Comparison of ENCODE assay signal across 16 cellular contexts in the genomic region with DNA sequence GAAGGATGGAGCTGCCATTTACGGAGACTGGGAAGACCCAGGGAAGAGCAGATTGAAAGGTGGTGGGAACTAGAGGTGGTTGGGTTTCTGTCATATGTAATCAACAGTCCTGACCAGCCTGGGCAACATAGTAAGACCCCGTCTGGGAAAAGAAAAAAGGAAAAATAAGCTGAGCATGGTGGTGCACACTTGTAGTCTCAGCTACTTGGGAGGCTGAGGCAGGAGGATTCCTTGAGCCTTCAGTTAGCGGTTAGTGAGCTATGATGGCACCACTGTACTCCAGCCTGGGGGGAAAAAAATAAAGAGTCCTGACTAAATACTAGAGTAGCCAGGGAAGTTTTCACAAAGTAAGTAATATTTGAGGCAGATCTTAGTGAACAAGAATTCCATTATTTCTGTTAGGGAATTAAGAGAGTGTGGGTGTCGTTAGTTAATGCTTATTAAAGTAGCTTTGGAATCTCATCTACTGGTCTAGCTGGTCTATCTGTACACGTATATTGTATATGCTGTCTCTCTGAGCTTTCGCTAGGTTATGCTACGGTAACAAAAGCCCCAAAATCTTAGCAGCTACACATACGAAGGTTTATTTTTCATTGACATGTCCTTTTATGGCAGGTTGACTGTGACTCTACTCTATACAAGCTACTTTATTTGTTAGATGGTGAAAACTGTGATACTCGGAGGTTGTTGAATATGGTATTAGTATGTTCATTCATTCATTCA. TPM values are rescaled to one million over a fixed set of nuclear protein-coding genes. Genes with fewer than 3 reads are reported as not detected.
DNase-seq lines count a peak whose midpoint lies in the region; ATAC-seq, FAIRE-seq and TF ChIP-seq lines count a peak whose summit lies in the region.
"Had no signal": no experiment of that assay in that cellular context is flagged by ENCODE, and none has a peak within 500 bp of the region (broad histone marks: within the 10 kb centered on the region; RNA-seq: fewer than 3 reads in every experiment).

No MANE protein-coding gene starts in this region.

- WGBS in adrenal gland, 4 donors = 90 to 94% (median 91%) methylated on average over 9 of the region's 9 CpGs
- WGBS in HepG2 (ENCODE audit: low lambda C conversion rate) = 96% methylated on average over 9 of the region's 9 CpGs
- WGBS in suprapubic skin = 92% methylated on average over 9 of the region's 9 CpGs

- BruUV-seq in HepG2 (replicated peaks; lab: Mats Ljungman, UMichigan) = TSS peak; percentile 87

- no peak overlapping the region for H3K4me3 Mint-ChIP-seq in progenitor cell of endocrine pancreas (ENCODE audit: low read depth)

- no peak for TF ChIP-seq RAD21 in HepG2 (CRISPR knock-in tag; IDR thresholded peaks at IDR 0.05)

- ATAC-seq in HepG2 = no peak
- ATAC-seq: A549 had no signal

- TF ChIP-seq EP300 in HepG2 (IDR thresholded peaks at IDR 0.05; ENCODE audit: low read depth in 2 of 2, low read length in 2 of 2) = no peak
- no peak for TF ChIP-seq EP300 in HepG2 (CRISPR knock-in tag; IDR thresholded peaks at IDR 0.05; ENCODE audit: borderline replicate concordance)
- TF ChIP-seq EP300 in suprapubic skin (IDR thresholded peaks at IDR 0.05) = no peak

- intact Hi-C loops in adrenal gland (cut with DNase I) (no loop called here), HepG2 (cut with micrococcal nuclease; ENCODE audit: unreplicated experiment) (no loop called here)

- peak overlapping the region in 4 of 5 donors; percentile 15 to 69 (median 56) for H3K27ac ChIP-seq in adrenal gland
- peak overlapping the region; percentile 58 for H3K27ac ChIP-seq in HepG2 (ENCODE audit: extremely low read length, insufficient read depth, low read length)
- no peak overlapping the region for H3K27ac ChIP-seq in suprapubic skin
- H3K27ac ChIP-seq: A549 had no signal

- H3K4me3 ChIP-seq in adrenal gland = no peak overlapping the region
- H3K4me3 ChIP-seq in HepG2 (replicated peaks in 1 of 3; ENCODE audit: insufficient read depth in 1 of 3, low read depth in 2 of 3, low read length in 3 of 3) = no peak overlapping the region
- no peak overlapping the region for H3K4me3 ChIP-seq in suprapubic skin
- H3K4me3 ChIP-seq: A549 had no signal

- peak overlapping the region; percentile 36; the same call in 1 of the 2 replicates for H3K4me2 ChIP-seq in HepG2 (ENCODE audit: low read depth, low read length)

- H3K9me3 Mint-ChIP-seq in progenitor cell of endocrine pancreas (ENCODE audit: low read depth) = no peaks in the 10 kb centered on the region

- H3K9me3 ChIP-seq in adrenal gland (replicated peaks in 1 of 3) = no peaks in the 10 kb centered on the region
- no peaks in the 10 kb centered on the region for H3K9me3 ChIP-seq in HepG2 (ENCODE audit: low read length)
- no peaks in the 10 kb centered on the region for H3K9me3 ChIP-seq in suprapubic skin
- H3K9me3 ChIP-seq: A549 had no signal

- H3K4me1 Mint-ChIP-seq in progenitor cell of endocrine pancreas (ENCODE audit: low read depth) = no peaks in the 10 kb centered on the region

- H3K79me2 ChIP-seq in HepG2 (ENCODE audit: insufficient read depth, low read length) = peaks cover 39% of the 10 kb centered on the region

- H3K36me3 ChIP-seq in adrenal gland (replicated peaks in 1 of 2) (peaks cover 0 to 33% of the 10 kb centered on the region in 2 donors), HepG2 (replicated peaks in 1 of 2; ENCODE audit: control insufficient read depth in 1 of 2, insufficient read depth in 2 of 2, low read length in 2 of 2) (peaks cover 19 to 35% of the 10 kb centered on the region in 2 experiments), suprapubic skin (peaks cover 32% of the 10 kb centered on the region)

- H3K27me3 Mint-ChIP-seq in progenitor cell of endocrine pancreas = no peaks in the 10 kb centered on the region

- no peaks in the 10 kb centered on the region for H4K20me1 ChIP-seq in HepG2 (ENCODE audit: insufficient read depth, low read length)

- H3K27ac Mint-ChIP-seq in progenitor cell of endocrine pancreas = no peak overlapping the region

- no peaks in the 10 kb centered on the region for H3K36me3 Mint-ChIP-seq in progenitor cell of endocrine pancreas (ENCODE audit: insufficient read depth)

- H3K4me1 ChIP-seq in adrenal gland (replicated peaks in 1 of 2) = peaks cover 32 to 42% of the 10 kb centered on the region in 2 donors
- peaks cover 52% of the 10 kb centered on the region for H3K4me1 ChIP-seq in HepG2 (ENCODE audit: insufficient read depth, low read length)
- H3K4me1 ChIP-seq in suprapubic skin = peaks cover 22% of the 10 kb centered on the region

- no peak overlapping the region for H2AFZ ChIP-seq in HepG2 (ENCODE audit: low read length)

- H3K27me3 ChIP-seq in adrenal gland (no peaks in the 10 kb centered on the region), HepG2 (ENCODE audit: control insufficient read depth in 1 of 2, insufficient read depth in 2 of 2, low read length in 2 of 2) (no peaks in the 10 kb centered on the region), suprapubic skin (no peaks in the 10 kb centered on the region)

- H3K9ac ChIP-seq in HepG2 (ENCODE audit: insufficient read depth, low read depth, low read length) = no peak overlapping the region

- peak; percentile 49 for DNase-seq in activated CD8-positive, alpha-beta memory T cell treated with anti-CD3 and anti-CD28 coated beads, Interleukin-2, amount 50 U/mL, for 48 hours
- no peak for DNase-seq in activated CD8-positive, alpha-beta memory T cell treated with anti-CD3 and anti-CD28 coated beads, Interleukin-2, amount 50 U/mL, for 4 hours
- DNase-seq in adrenal gland (peak in 2 of 7 donors; percentile 11 to 34), HepG2 (ENCODE audit: low spot score) (no peak), ureter (ENCODE audit: low spot score) (peak; percentile 40), suprapubic skin (ENCODE audit: low spot score in 2 of 2) (no peak), progenitor cell of endocrine pancreas (ENCODE audit: low spot score, unreplicated experiment) (no peak), COLO829 (ENCODE audit: low spot score) (no peak)
- DNase-seq: C1 segment of cervical spinal cord, HCEC 1CT, KBM-7, NCI-H1436 treated with DMSO at 0.1 percent for 48 hours, NCI-H2081, NCI-H510A treated with DMSO at 0.1 percent for 48 hours, NCI-H82 had no signal

- TF ChIP-seq POLR2A in adrenal gland (IDR thresholded peaks at IDR 0.05) = no peak
- no peak for TF ChIP-seq POLR2A in HepG2 (IDR thresholded peaks at IDR 0.05; ENCODE audit: insufficient read depth in 1 of 2, low read depth in 2 of 2, low read length in 2 of 2)
- no peak for TF ChIP-seq POLR2A in suprapubic skin (IDR thresholded peaks at IDR 0.05)

- POLR2A ChIA-PET in HepG2 (lab: Yijun Ruan, JAX) = interaction anchor here (0.8 to 2.0 kb wide), 7 partner anchors 8 to 296 kb away, joined by 3 to 17 read pairs (median 6); partner anchors contain the start of gene RNU1-1

- no peak for FAIRE-seq in HepG2 (lab: Jason Lieb, UNC)
- FAIRE-seq: A549 had no signal

- CTCF ChIA-PET in HepG2 (lab: Yijun Ruan, JAX; ENCODE audit: low intra/inter-chr PET ratio, low total read pairs) = no interaction called here

- in situ Hi-C loops in HepG2 (cut with HindIII; ENCODE audit: extremely low pct_ligation_motif_present, low pct_unique_long_range_greater_than_20kb) = no loop called here

- TF ChIP-seq CTCF in adrenal gland (IDR thresholded peaks at IDR 0.05) (no peak), HepG2 (CRISPR knock-in tag; IDR thresholded peaks at IDR 0.05) (no peak), suprapubic skin (IDR thresholded peaks at IDR 0.05) (no peak), progenitor cell of endocrine pancreas (IDR thresholded peaks at IDR 0.05; ENCODE audit: unreplicated experiment) (no peak)

RNA-seq across cellular contexts. Expression of gene NBPF1, which starts 4.4 kb away (rescaled TPM):
- total RNA-seq in adrenal gland (100 to 1,000 TPM in 4 of 8 donors, 10 to 100 TPM in 4; 46.4 to 205 (median 111) TPM), HepG2 (2016; rRNA removed; fragmentation: Illumina TruSeq; extraction: Trizol) (35.6 and 36.2 TPM in 2 replicates), ureter (61.9 TPM), suprapubic skin (10 to 100 TPM; 12.9 to 49.1 (median 23.8) TPM), progenitor cell of endocrine pancreas (100 TPM in 2 replicates)
- polyA plus RNA-seq in adrenal gland (100 to 1,000 TPM in 1 of 3 donors, 10 to 100 TPM in 1, 1 to 10 TPM in 1; 7.9 to 185 (median 25.8) TPM), HepG2 (2011; rRNA removed) (30.3 and 38.8 TPM in 2 replicates)
- total RNA-seq in HepG2 (2016; cell fraction: cytosol; rRNA removed; fragmentation: Illumina TruSeq; extraction: Trizol; ENCODE audit: low read depth) = 2.8 and 3.7 TPM in 2 replicates
- total RNA-seq in HepG2 (2016; cell fraction: insoluble cytoplasmic fraction; rRNA removed; fragmentation: Illumina TruSeq; extraction: Trizol) = 33.6 and 35.9 TPM in 2 replicates
- total RNA-seq in HepG2 (2016; cell fraction: membrane; rRNA removed; fragmentation: Illumina TruSeq; extraction: Trizol) = 12.7 and 15.7 TPM in 2 replicates
- 43.1 and 51.6 TPM in 2 replicates for total RNA-seq in HepG2 (2016; cell fraction: nucleus; rRNA removed; fragmentation: Illumina TruSeq; extraction: Trizol)
- polyA plus RNA-seq in HepG2 (2011; cell fraction: cytosol; rRNA removed) = 13.9 and 24.8 TPM in 2 replicates
- polyA plus RNA-seq in HepG2 (2011; cell fraction: nucleus; rRNA removed) = 44.1 and 66.8 TPM in 2 replicates
- 24.2 and 34.4 TPM in 2 replicates for polyA plus RNA-seq in HepG2 (2012)
- 3.5 and 3.8 TPM in 2 replicates for polyA plus RNA-seq in HepG2 (2016; cell fraction: cytosol; fragmentation: Illumina TruSeq; extraction: Trizol; ENCODE audit: low read depth)
- 24.0 and 26.6 TPM in 2 replicates for polyA plus RNA-seq in HepG2 (2016; cell fraction: insoluble cytoplasmic fraction; fragmentation: Illumina TruSeq; extraction: Trizol; ENCODE audit: low read depth)
- 12.4 and 14.6 TPM in 2 replicates for polyA plus RNA-seq in HepG2 (2016; cell fraction: membrane; fragmentation: Illumina TruSeq; extraction: Trizol; ENCODE audit: low read depth)
- polyA plus RNA-seq in HepG2 (2016; cell fraction: nucleus; fragmentation: Illumina TruSeq; extraction: Trizol; ENCODE audit: insufficient read depth, low read depth) = 54.4 and 54.5 TPM in 2 replicates
- 29.8 and 35.9 TPM in 2 replicates for polyA minus RNA-seq in HepG2 (2011; rRNA and poly(A)+ RNA removed; ENCODE audit: low replicate concordance)
- 20.5 and 26.0 TPM in 2 replicates for polyA minus RNA-seq in HepG2 (2011; cell fraction: cytosol; rRNA and poly(A)+ RNA removed)
- 98.8 and 162 TPM in 2 replicates for polyA minus RNA-seq in HepG2 (2011; cell fraction: nucleus; rRNA and poly(A)+ RNA removed)

RNA-seq across cellular contexts. Expression of gene RNU1-3, which starts 57.7 kb away (rescaled TPM):
- total RNA-seq in adrenal gland (1,000 to 10,000 TPM in 3 of 8 donors, 100 to 1,000 TPM in 1, under 1 TPM in 3, not detected in 1; under 0.01 to 2,119 (median 890) TPM), HepG2 (2016; rRNA removed; fragmentation: Illumina TruSeq; extraction: Trizol) (859 and 11,018 TPM in 2 replicates), ureter (1,626 TPM), suprapubic skin (under 1 TPM; under 0.01 TPM), progenitor cell of endocrine pancreas (3,923 and 3,957 TPM in 2 replicates)
- polyA plus RNA-seq in adrenal gland (not detected), HepG2 (2011; rRNA removed) (under 0.01 TPM in 2 replicates)
- total RNA-seq in HepG2 (2016; cell fraction: cytosol; rRNA removed; fragmentation: Illumina TruSeq; extraction: Trizol; ENCODE audit: low read depth) = 16,281 and 17,236 TPM in 2 replicates
- 1,309 and 10,613 TPM in 2 replicates for total RNA-seq in HepG2 (2016; cell fraction: insoluble cytoplasmic fraction; rRNA removed; fragmentation: Illumina TruSeq; extraction: Trizol)
- total RNA-seq in HepG2 (2016; cell fraction: membrane; rRNA removed; fragmentation: Illumina TruSeq; extraction: Trizol) = 2,848 and 3,475 TPM in 2 replicates
- 52,466 and 64,417 TPM in 2 replicates for total RNA-seq in HepG2 (2016; cell fraction: nucleus; rRNA removed; fragmentation: Illumina TruSeq; extraction: Trizol)
- under 0.01 TPM in 2 replicates for polyA plus RNA-seq in HepG2 (2011; cell fraction: cytosol; rRNA removed)
- under 0.01 TPM in 2 replicates for polyA plus RNA-seq in HepG2 (2011; cell fraction: nucleus; rRNA removed)
- 59.2 and 78.2 TPM in 2 replicates for polyA plus RNA-seq in HepG2 (2012)
- polyA plus RNA-seq in HepG2 (2016; cell fraction: cytosol; fragmentation: Illumina TruSeq; extraction: Trizol; ENCODE audit: low read depth) = 27.3 and 44.4 TPM in 2 replicates
- polyA plus RNA-seq in HepG2 (2016; cell fraction: insoluble cytoplasmic fraction; fragmentation: Illumina TruSeq; extraction: Trizol; ENCODE audit: low read depth) = not detected in 2 replicates
- not detected in 2 replicates for polyA plus RNA-seq in HepG2 (2016; cell fraction: membrane; fragmentation: Illumina TruSeq; extraction: Trizol; ENCODE audit: low read depth)
- polyA plus RNA-seq in HepG2 (2016; cell fraction: nucleus; fragmentation: Illumina TruSeq; extraction: Trizol; ENCODE audit: insufficient read depth, low read depth) = 32.8 TPM in 1 of 2 replicates, not detected in the other
- 12,820 and 15,604 TPM in 2 replicates for polyA minus RNA-seq in HepG2 (2011; rRNA and poly(A)+ RNA removed; ENCODE audit: low replicate concordance)
- polyA minus RNA-seq in HepG2 (2011; cell fraction: cytosol; rRNA and poly(A)+ RNA removed) = 90,102 and 105,040 TPM in 2 replicates
- 42,574 and 58,030 TPM in 2 replicates for polyA minus RNA-seq in HepG2 (2011; cell fraction: nucleus; rRNA and poly(A)+ RNA removed)

Comparison
In these comparisons a context has a peak if more than half of its experiments do, and no peak if none do; other contexts are left out.
1. DNase-seq: peak in activated CD8-positive, alpha-beta memory T cell treated with anti-CD3 and anti-CD28 coated beads, Interleukin-2, amount 50 U/mL, for 48 hours (single experiment) and ureter (single experiment); none in activated CD8-positive, alpha-beta memory T cell treated with anti-CD3 and anti-CD28 coated beads, Interleukin-2, amount 50 U/mL, for 4 hours (single experiment), HepG2 (single experiment), suprapubic skin (0 of 2), progenitor cell of endocrine pancreas (single experiment) and COLO829 (single experiment).